In genomic region chr4:48638586-48638985, GRCh38 we compare ENCODE assay signal across 5 cellular contexts.
DNase-seq lines count a peak whose midpoint lies in the region; TF ChIP-seq lines count a peak whose summit lies in the region.
"Not testable (repeated sequence)": the region's sequence is repeated elsewhere in the genome, so short reads cannot be mapped to it uniquely, and the experiment has no call there.

No MANE protein-coding gene starts in this region.

- not testable (repeated sequence) for H3K36me3 ChIP-seq in HEK293 (ENCODE audit: control insufficient read depth in 2 of 2, insufficient read depth in 1 of 2, low read length in 2 of 2)

- not testable (repeated sequence) for H3K27me3 ChIP-seq in dorsolateral prefrontal cortex

- CTCF ChIA-PET in HEK293 (lab: Yijun Ruan, JAX) = not testable (repeated sequence)

- not testable (repeated sequence) for H3K27me3 Mint-ChIP-seq in activated naive CD4-positive, alpha-beta T cell treated with anti-CD3 and anti-CD28 coated beads, Interleukin-2, amount 50 U/mL, for 24 hours; activated naive CD8-positive, alpha-beta T cell treated with anti-CD3 and anti-CD28 coated beads for 36 hours

- H3K4me1 ChIP-seq in HEK293 (ENCODE audit: control insufficient read depth, insufficient read depth, low read length) = not testable (repeated sequence)

- H3K4me3 ChIP-seq in HEK293 (ENCODE audit: low read depth, low read length); dorsolateral prefrontal cortex: not testable (repeated sequence)

- H3K4me1 Mint-ChIP-seq in activated naive CD4-positive, alpha-beta T cell treated with anti-CD3 and anti-CD28 coated beads, Interleukin-2, amount 50 U/mL, for 24 hours = peaks cover 51% of the 10 kb centered on the region
- peaks cover 25% of the 10 kb centered on the region for H3K4me1 Mint-ChIP-seq in activated naive CD8-positive, alpha-beta T cell treated with anti-CD3 and anti-CD28 coated beads for 36 hours

- not testable (repeated sequence) for H3K27ac ChIP-seq in HEK293 (ENCODE audit: extremely low read depth, low read depth, low read length)
- H3K27ac ChIP-seq in dorsolateral prefrontal cortex = peak overlapping the region in 46 of 59 donors; percentile 15 to 99 (median 96)
- peak overlapping the region; percentile 75 for H3K27ac ChIP-seq in temporal lobe (ENCODE audit: low read depth, low read length)

- DNase-seq in activated naive CD8-positive, alpha-beta T cell treated with anti-CD3 and anti-CD28 coated beads for 36 hours; dorsolateral prefrontal cortex: not testable (repeated sequence)

- peak overlapping the region; percentile 49 for H3K27ac Mint-ChIP-seq in activated naive CD4-positive, alpha-beta T cell treated with anti-CD3 and anti-CD28 coated beads, Interleukin-2, amount 50 U/mL, for 24 hours
- peak overlapping the region; percentile 26 for H3K27ac Mint-ChIP-seq in activated naive CD8-positive, alpha-beta T cell treated with anti-CD3 and anti-CD28 coated beads for 36 hours

- POLR2A ChIA-PET in HEK293 (lab: Yijun Ruan, JAX) = not testable (repeated sequence)

- intact Hi-C loops in dorsolateral prefrontal cortex (cut with DNase I) = not testable (repeated sequence)

- not testable (repeated sequence) for TF ChIP-seq CTCF in HEK293 (tag by site-specific recombination; IDR thresholded peaks at IDR 0.05); dorsolateral prefrontal cortex (IDR thresholded peaks at IDR 0.05 in 54 of 56, conservative IDR thresholded peaks at IDR 0.05 in 2 of 56; ENCODE audit: low read depth in 1 of 56, partially characterized antibody in 56 of 56)

- not testable (repeated sequence) for H3K9me3 Mint-ChIP-seq in activated naive CD4-positive, alpha-beta T cell treated with anti-CD3 and anti-CD28 coated beads, Interleukin-2, amount 50 U/mL, for 24 hours; activated naive CD8-positive, alpha-beta T cell treated with anti-CD3 and anti-CD28 coated beads for 36 hours

- not testable (repeated sequence) for H3K4me3 Mint-ChIP-seq in activated naive CD4-positive, alpha-beta T cell treated with anti-CD3 and anti-CD28 coated beads, Interleukin-2, amount 50 U/mL, for 24 hours; activated naive CD8-positive, alpha-beta T cell treated with anti-CD3 and anti-CD28 coated beads for 36 hours

- H3K9me3 ChIP-seq in HEK293 (ENCODE audit: control insufficient read depth, insufficient read depth, low read depth, low read length) = not testable (repeated sequence)

- not testable (repeated sequence) for H3K36me3 Mint-ChIP-seq in activated naive CD4-positive, alpha-beta T cell treated with anti-CD3 and anti-CD28 coated beads, Interleukin-2, amount 50 U/mL, for 24 hours
- H3K36me3 Mint-ChIP-seq in activated naive CD8-positive, alpha-beta T cell treated with anti-CD3 and anti-CD28 coated beads for 36 hours = peaks cover 18% of the 10 kb centered on the region

TF ChIP-seq in HEK293, 187 proteins besides CTCF, POLR2A, EP300 and RAD21:
- TF ChIP-seq ZNF146 (tag by site-specific recombination; IDR thresholded peaks at IDR 0.05) = peak; percentile 74
